In genomic region chr2:226733189-226733858, GRCh38 we compare ENCODE assay signal across 1 cellular context.
TF ChIP-seq lines count a peak whose summit lies in the region.

No MANE protein-coding gene starts in this region.

TF ChIP-seq in HepG2, 621 proteins besides CTCF, POLR2A, EP300 and RAD21 (continued from another document and continues in another):
- TF ChIP-seq, protein P1, sequence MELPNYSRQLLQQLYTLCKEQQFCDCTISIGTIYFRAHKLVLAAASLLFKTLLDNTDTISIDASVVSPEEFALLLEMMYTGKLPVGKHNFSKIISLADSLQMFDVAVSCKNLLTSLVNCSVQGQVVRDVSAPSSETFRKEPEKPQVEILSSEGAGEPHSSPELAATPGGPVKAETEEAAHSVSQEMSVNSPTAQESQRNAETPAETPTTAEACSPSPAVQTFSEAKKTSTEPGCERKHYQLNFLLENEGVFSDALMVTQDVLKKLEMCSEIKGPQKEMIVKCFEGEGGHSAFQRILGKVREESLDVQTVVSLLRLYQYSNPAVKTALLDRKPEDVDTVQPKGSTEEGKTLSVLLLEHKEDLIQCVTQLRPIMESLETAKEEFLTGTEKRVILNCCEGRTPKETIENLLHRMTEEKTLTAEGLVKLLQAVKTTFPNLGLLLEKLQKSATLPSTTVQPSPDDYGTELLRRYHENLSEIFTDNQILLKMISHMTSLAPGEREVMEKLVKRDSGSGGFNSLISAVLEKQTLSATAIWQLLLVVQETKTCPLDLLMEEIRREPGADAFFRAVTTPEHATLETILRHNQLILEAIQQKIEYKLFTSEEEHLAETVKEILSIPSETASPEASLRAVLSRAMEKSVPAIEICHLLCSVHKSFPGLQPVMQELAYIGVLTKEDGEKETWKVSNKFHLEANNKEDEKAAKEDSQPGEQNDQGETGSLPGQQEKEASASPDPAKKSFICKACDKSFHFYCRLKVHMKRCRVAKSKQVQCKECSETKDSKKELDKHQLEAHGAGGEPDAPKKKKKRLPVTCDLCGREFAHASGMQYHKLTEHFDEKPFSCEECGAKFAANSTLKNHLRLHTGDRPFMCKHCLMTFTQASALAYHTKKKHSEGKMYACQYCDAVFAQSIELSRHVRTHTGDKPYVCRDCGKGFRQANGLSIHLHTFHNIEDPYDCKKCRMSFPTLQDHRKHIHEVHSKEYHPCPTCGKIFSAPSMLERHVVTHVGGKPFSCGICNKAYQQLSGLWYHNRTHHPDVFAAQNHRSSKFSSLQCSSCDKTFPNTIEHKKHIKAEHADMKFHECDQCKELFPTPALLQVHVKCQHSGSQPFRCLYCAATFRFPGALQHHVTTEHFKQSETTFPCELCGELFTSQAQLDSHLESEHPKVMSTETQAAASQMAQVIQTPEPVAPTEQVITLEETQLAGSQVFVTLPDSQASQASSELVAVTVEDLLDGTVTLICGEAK (IDR thresholded peaks at IDR 0.05), result no peak
- TF ChIP-seq, protein P1 (CRISPR knock-in tag; IDR thresholded peaks at IDR 0.05), result peak; percentile 34; the same call in 1 of the 2 replicates
- TF ChIP-seq IKZF4 (CRISPR knock-in tag; IDR thresholded peaks at IDR 0.05; ENCODE audit: borderline replicate concordance, low read depth, not compliant biosample characterization), result no peak
- TF ChIP-seq RARA (CRISPR knock-in tag; IDR thresholded peaks at IDR 0.05), result peak; percentile 97
- TF ChIP-seq ZNF839 (CRISPR knock-in tag; IDR thresholded peaks at IDR 0.05; ENCODE audit: borderline replicate concordance), result no peak
- no peak for TF ChIP-seq KLF15 (CRISPR knock-in tag; IDR thresholded peaks at IDR 0.05; ENCODE audit: borderline replicate concordance)
- TF ChIP-seq SYNCRIP (IDR thresholded peaks at IDR 0.05; ENCODE audit: insufficient read depth, low read depth, low read length), result no peak
- TF ChIP-seq, protein P2, sequence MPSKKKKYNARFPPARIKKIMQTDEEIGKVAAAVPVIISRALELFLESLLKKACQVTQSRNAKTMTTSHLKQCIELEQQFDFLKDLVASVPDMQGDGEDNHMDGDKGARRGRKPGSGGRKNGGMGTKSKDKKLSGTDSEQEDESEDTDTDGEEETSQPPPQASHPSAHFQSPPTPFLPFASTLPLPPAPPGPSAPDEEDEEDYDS (CRISPR knock-in tag; IDR thresholded peaks at IDR 0.05), result peak; percentile 52; the same call in 1 of the 2 replicates
- TF ChIP-seq PCBP2 (optimal IDR thresholded peaks at IDR 0.05; ENCODE audit: low read depth, low read length, poor library complexity, severe bottlenecking), result no peak
- peak; percentile 57; the same call in 1 of the 2 replicates for TF ChIP-seq RFXANK (CRISPR knock-in tag; IDR thresholded peaks at IDR 0.05)
- no peak for TF ChIP-seq ZC3H4 (CRISPR knock-in tag; IDR thresholded peaks at IDR 0.05; ENCODE audit: borderline replicate concordance)
- no peak for TF ChIP-seq ZNF235 (CRISPR knock-in tag; IDR thresholded peaks at IDR 0.05; ENCODE audit: borderline replicate concordance)
- no peak for TF ChIP-seq EZH2 (conservative IDR thresholded peaks at IDR 0.05; ENCODE audit: low read depth, low read length)
- TF ChIP-seq NKX3-1 (CRISPR knock-in tag; IDR thresholded peaks at IDR 0.05), result peak; percentile 75; the same call in 1 of the 2 replicates
- no peak for TF ChIP-seq ZSCAN31 (CRISPR knock-in tag; IDR thresholded peaks at IDR 0.05; ENCODE audit: low read depth)
- no peak for TF ChIP-seq ZNF224 (CRISPR knock-in tag; IDR thresholded peaks at IDR 0.05)
- TF ChIP-seq KDM5B (CRISPR knock-in tag; IDR thresholded peaks at IDR 0.05; ENCODE audit: borderline replicate concordance), result no peak
- TF ChIP-seq ZNF816 (CRISPR knock-in tag; IDR thresholded peaks at IDR 0.05; ENCODE audit: borderline replicate concordance), result peak; percentile 91; the same call in 1 of the 2 replicates
- TF ChIP-seq EED (CRISPR knock-in tag; IDR thresholded peaks at IDR 0.05), result no peak
- 0 out of 2 replicates have a peak, but pooled peaks have one; percentile 18 for TF ChIP-seq ZBTB7B (CRISPR knock-in tag; IDR thresholded peaks at IDR 0.05)
- TF ChIP-seq SAP130 (CRISPR knock-in tag; IDR thresholded peaks at IDR 0.05; ENCODE audit: low read depth), result peak; percentile 80
- TF ChIP-seq GLI4 (CRISPR knock-in tag; IDR thresholded peaks at IDR 0.05; ENCODE audit: borderline replicate concordance), result no peak
- no peak for TF ChIP-seq NBN (conservative IDR thresholded peaks at IDR 0.05)
- TF ChIP-seq, protein P3, sequence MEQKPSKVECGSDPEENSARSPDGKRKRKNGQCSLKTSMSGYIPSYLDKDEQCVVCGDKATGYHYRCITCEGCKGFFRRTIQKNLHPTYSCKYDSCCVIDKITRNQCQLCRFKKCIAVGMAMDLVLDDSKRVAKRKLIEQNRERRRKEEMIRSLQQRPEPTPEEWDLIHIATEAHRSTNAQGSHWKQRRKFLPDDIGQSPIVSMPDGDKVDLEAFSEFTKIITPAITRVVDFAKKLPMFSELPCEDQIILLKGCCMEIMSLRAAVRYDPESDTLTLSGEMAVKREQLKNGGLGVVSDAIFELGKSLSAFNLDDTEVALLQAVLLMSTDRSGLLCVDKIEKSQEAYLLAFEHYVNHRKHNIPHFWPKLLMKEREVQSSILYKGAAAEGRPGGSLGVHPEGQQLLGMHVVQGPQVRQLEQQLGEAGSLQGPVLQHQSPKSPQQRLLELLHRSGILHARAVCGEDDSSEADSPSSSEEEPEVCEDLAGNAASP (CRISPR knock-in tag; IDR thresholded peaks at IDR 0.05; ENCODE audit: borderline replicate concordance), result peak; percentile 84
- TF ChIP-seq, protein P4, sequence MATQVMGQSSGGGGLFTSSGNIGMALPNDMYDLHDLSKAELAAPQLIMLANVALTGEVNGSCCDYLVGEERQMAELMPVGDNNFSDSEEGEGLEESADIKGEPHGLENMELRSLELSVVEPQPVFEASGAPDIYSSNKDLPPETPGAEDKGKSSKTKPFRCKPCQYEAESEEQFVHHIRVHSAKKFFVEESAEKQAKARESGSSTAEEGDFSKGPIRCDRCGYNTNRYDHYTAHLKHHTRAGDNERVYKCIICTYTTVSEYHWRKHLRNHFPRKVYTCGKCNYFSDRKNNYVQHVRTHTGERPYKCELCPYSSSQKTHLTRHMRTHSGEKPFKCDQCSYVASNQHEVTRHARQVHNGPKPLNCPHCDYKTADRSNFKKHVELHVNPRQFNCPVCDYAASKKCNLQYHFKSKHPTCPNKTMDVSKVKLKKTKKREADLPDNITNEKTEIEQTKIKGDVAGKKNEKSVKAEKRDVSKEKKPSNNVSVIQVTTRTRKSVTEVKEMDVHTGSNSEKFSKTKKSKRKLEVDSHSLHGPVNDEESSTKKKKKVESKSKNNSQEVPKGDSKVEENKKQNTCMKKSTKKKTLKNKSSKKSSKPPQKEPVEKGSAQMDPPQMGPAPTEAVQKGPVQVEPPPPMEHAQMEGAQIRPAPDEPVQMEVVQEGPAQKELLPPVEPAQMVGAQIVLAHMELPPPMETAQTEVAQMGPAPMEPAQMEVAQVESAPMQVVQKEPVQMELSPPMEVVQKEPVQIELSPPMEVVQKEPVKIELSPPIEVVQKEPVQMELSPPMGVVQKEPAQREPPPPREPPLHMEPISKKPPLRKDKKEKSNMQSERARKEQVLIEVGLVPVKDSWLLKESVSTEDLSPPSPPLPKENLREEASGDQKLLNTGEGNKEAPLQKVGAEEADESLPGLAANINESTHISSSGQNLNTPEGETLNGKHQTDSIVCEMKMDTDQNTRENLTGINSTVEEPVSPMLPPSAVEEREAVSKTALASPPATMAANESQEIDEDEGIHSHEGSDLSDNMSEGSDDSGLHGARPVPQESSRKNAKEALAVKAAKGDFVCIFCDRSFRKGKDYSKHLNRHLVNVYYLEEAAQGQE (IDR thresholded peaks at IDR 0.05; ENCODE audit: borderline replicate concordance in 1 of 2, low read depth in 1 of 2, low read length in 2 of 2), result peak in 1 of 2 experiments; percentile 25; a peak in 1 of 4 replicates
- no peak for TF ChIP-seq PBX3 (CRISPR knock-in tag; IDR thresholded peaks at IDR 0.05; ENCODE audit: borderline replicate concordance)
- peak; percentile 31; the same call in 1 of the 2 replicates for TF ChIP-seq RXRA (CRISPR knock-in tag; IDR thresholded peaks at IDR 0.05)
- TF ChIP-seq ZSCAN20 (CRISPR knock-in tag; IDR thresholded peaks at IDR 0.05; ENCODE audit: borderline replicate concordance), result peak; percentile 81
- TF ChIP-seq ZNF800 (CRISPR knock-in tag; IDR thresholded peaks at IDR 0.05), result peak; percentile 39; the same call in 1 of the 2 replicates
- TF ChIP-seq ZNF180 (CRISPR knock-in tag; IDR thresholded peaks at IDR 0.05; ENCODE audit: borderline replicate concordance, low read depth), result no peak
- TF ChIP-seq, protein P5, sequence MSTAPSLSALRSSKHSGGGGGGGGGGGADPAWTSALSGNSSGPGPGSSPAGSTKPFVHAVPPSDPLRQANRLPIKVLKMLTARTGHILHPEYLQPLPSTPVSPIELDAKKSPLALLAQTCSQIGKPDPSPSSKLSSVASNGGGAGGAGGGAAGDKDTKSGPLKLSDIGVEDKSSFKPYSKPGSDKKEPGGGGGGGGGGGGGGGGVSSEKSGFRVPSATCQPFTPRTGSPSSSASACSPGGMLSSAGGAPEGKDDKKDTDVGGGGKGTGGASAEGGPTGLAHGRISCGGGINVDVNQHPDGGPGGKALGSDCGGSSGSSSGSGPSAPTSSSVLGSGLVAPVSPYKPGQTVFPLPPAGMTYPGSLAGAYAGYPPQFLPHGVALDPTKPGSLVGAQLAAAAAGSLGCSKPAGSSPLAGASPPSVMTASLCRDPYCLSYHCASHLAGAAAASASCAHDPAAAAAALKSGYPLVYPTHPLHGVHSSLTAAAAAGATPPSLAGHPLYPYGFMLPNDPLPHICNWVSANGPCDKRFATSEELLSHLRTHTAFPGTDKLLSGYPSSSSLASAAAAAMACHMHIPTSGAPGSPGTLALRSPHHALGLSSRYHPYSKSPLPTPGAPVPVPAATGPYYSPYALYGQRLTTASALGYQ (CRISPR knock-in tag; IDR thresholded peaks at IDR 0.05), result peak; percentile 91
- peak; percentile 98 for TF ChIP-seq ISL2 (CRISPR knock-in tag; IDR thresholded peaks at IDR 0.05)
- no peak for TF ChIP-seq MXI1 (IDR thresholded peaks at IDR 0.05; ENCODE audit: borderline replicate concordance, low read depth, low read length)
- TF ChIP-seq, protein P6, sequence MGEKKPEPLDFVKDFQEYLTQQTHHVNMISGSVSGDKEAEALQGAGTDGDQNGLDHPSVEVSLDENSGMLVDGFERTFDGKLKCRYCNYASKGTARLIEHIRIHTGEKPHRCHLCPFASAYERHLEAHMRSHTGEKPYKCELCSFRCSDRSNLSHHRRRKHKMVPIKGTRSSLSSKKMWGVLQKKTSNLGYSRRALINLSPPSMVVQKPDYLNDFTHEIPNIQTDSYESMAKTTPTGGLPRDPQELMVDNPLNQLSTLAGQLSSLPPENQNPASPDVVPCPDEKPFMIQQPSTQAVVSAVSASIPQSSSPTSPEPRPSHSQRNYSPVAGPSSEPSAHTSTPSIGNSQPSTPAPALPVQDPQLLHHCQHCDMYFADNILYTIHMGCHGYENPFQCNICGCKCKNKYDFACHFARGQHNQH (CRISPR knock-in tag; IDR thresholded peaks at IDR 0.05), result peak; percentile 82
- no peak for TF ChIP-seq U2AF2 (IDR thresholded peaks at IDR 0.05; ENCODE audit: low read depth, low read length)
- no peak for TF ChIP-seq ZNF570 (CRISPR knock-in tag; IDR thresholded peaks at IDR 0.05; ENCODE audit: borderline replicate concordance)
- peak; percentile 46; the same call in 1 of the 2 replicates for TF ChIP-seq YEATS4 (CRISPR knock-in tag; IDR thresholded peaks at IDR 0.05; ENCODE audit: borderline replicate concordance)
- TF ChIP-seq REPIN1 (CRISPR knock-in tag; IDR thresholded peaks at IDR 0.05; ENCODE audit: borderline replicate concordance, low read depth), result peak; percentile 72
- peak; percentile 98 for TF ChIP-seq GATAD2A (CRISPR knock-in tag; IDR thresholded peaks at IDR 0.05)
- no peak for TF ChIP-seq HNRNPLL (IDR thresholded peaks at IDR 0.05; ENCODE audit: low read depth, low read length, poor library complexity, severe bottlenecking)
- no peak for TF ChIP-seq ZNF777 (CRISPR knock-in tag; IDR thresholded peaks at IDR 0.05)
- peak; percentile 94 to 99 for TF ChIP-seq NR2F1 (CRISPR knock-in tag; IDR thresholded peaks at IDR 0.05)
